Comparison of ENCODE assay signal across 7 cellular contexts in the genomic region with DNA sequence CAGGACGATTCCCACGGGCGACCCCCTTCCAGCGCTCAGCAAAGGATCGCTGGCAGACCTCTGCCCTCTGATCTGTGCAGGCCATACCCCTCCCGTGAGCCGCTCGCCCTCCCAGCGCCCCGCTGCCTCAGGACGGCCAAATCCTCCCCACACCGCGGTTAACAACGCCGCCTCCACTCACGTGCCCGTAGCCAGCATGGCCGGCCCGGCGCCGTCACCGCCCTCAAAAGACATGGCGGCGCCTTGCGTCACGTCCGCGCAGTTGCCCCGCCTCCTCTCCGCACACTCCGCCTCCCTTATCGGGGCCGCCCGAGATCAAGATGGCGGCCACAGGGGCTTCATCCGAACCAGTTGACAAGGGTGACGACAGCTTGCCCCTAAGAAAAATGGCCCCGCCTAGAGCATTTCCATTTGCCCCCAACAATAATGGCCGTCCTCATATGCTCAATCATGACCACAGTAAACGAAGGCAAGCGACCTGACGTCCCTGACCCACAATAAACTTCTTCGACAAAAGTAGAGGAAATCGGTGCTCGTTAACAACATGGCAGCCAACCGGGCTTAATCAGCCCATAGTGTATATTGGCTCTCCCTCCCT. TPM values are rescaled to one million over a fixed set of nuclear protein-coding genes. Genes with fewer than 3 reads are reported as not detected.
DNase-seq lines count a peak whose midpoint lies in the region; ATAC-seq, FAIRE-seq and TF ChIP-seq lines count a peak whose summit lies in the region.

No MANE protein-coding gene starts in this region.

- peak; percentile 38 for ATAC-seq in GM18520 (IDR thresholded peaks at IDR 0.05; ENCODE audit: unreplicated experiment)
- peak; percentile 40 for ATAC-seq in HG03045 (IDR thresholded peaks at IDR 0.05; ENCODE audit: unreplicated experiment)

- H3K4me1 ChIP-seq in iPS-18a (ENCODE audit: control insufficient read depth, low read depth, low read length) (peaks cover 4% of the 10 kb centered on the region), skeletal muscle tissue (ENCODE audit: control insufficient read depth in 3 of 3, insufficient read depth in 3 of 3, low read length in 3 of 3) (peaks cover 35 to 52% (median 49%) of the 10 kb centered on the region in 3 donors)

- in situ Hi-C loops in brain microvascular endothelial cell (cut with HindIII; ENCODE audit: low pct_ligation_motif_present, low sequenced_read_pairs) = no loop called here

- DNase-seq in NCI-H2107 (lab: John Stamatoyannopoulos, UW) (peak; percentile 96), brain microvascular endothelial cell (peak; percentile 97)

- H3K27me3 ChIP-seq in brain microvascular endothelial cell (replicated peaks) = no peaks in the 10 kb centered on the region
- no peaks in the 10 kb centered on the region for H3K27me3 ChIP-seq in iPS-18a (ENCODE audit: control insufficient read depth, insufficient read depth, low read length)
- H3K27me3 ChIP-seq in skeletal muscle tissue (ENCODE audit: control insufficient read depth in 3 of 3, insufficient read depth in 3 of 3, low read length in 3 of 3) = no peaks in the 10 kb centered on the region

- H3K9ac ChIP-seq in iPS-18a (ENCODE audit: low read length) = peak overlapping the region; percentile 82
- peak overlapping the region; percentile 99 to 100 (median 100) for H3K9ac ChIP-seq in skeletal muscle tissue (ENCODE audit: low read depth in 1 of 3, low read length in 3 of 3)

- H3K27ac ChIP-seq in brain microvascular endothelial cell (peak overlapping the region; percentile 99), iPS-18a (ENCODE audit: low read length) (peak overlapping the region; percentile 96), skeletal muscle tissue (ENCODE audit: low read depth, low read length) (peak overlapping the region; percentile 99)

- H3K4me3 ChIP-seq in brain microvascular endothelial cell (ENCODE audit: low read depth, low read length) (peak overlapping the region; percentile 100), iPS-18a (ENCODE audit: low read length) (peak overlapping the region; percentile 93), skeletal muscle tissue (ENCODE audit: low read length in 3 of 3) (peak overlapping the region; percentile 97 to 99 (median 99))

- no peaks in the 10 kb centered on the region for H3K9me3 ChIP-seq in iPS-18a (ENCODE audit: control insufficient read depth, low read depth, low read length)
- H3K9me3 ChIP-seq in skeletal muscle tissue (ENCODE audit: control insufficient read depth in 3 of 3, low read length in 3 of 3) = no peaks in the 10 kb centered on the region

- FAIRE-seq in TTC549 (lab: Jason Lieb, UNC) = peak; percentile 93

- H3K36me3 ChIP-seq in brain microvascular endothelial cell (replicated peaks) (peaks cover 17% of the 10 kb centered on the region), iPS-18a (ENCODE audit: control insufficient read depth, low read depth, low read length) (peaks cover 23% of the 10 kb centered on the region), skeletal muscle tissue (ENCODE audit: control insufficient read depth in 3 of 3, insufficient read depth in 3 of 3, low read length in 3 of 3) (peaks cover 32 to 42% (median 41%) of the 10 kb centered on the region in 3 donors)

- no peak for TF ChIP-seq CTCF in brain microvascular endothelial cell (IDR thresholded peaks at IDR 0.05; ENCODE audit: low read depth, low read length, missing control alignments)

RNA-seq across cellular contexts. Expression of a gene that starts 0.6 kb away (rescaled TPM):
- total RNA-seq in skeletal muscle tissue = 3.1 TPM

RNA-seq across cellular contexts. Expression of a gene that starts 1.0 kb away (rescaled TPM):
- 7.3 TPM for total RNA-seq in skeletal muscle tissue

RNA-seq across cellular contexts. Expression of a gene that starts 9.1 kb away (rescaled TPM):
- 17.2 TPM for total RNA-seq in skeletal muscle tissue

RNA-seq across cellular contexts. Expression of a gene that starts 20.2 kb away (rescaled TPM):
- 0.52 TPM for total RNA-seq in skeletal muscle tissue

RNA-seq across cellular contexts. Expression of a gene that starts 25.6 kb away (rescaled TPM):
- 63.7 TPM for total RNA-seq in skeletal muscle tissue

Comparison
In these comparisons a context has a peak if more than half of its experiments do, and no peak if none do; other contexts are left out.
1. Peak in every context shown above with its lines: DNase-seq, ATAC-seq, H3K4me3 ChIP-seq and H3K27ac ChIP-seq.